ENCODE assay signal across 1 cellular context in the genomic region with DNA sequence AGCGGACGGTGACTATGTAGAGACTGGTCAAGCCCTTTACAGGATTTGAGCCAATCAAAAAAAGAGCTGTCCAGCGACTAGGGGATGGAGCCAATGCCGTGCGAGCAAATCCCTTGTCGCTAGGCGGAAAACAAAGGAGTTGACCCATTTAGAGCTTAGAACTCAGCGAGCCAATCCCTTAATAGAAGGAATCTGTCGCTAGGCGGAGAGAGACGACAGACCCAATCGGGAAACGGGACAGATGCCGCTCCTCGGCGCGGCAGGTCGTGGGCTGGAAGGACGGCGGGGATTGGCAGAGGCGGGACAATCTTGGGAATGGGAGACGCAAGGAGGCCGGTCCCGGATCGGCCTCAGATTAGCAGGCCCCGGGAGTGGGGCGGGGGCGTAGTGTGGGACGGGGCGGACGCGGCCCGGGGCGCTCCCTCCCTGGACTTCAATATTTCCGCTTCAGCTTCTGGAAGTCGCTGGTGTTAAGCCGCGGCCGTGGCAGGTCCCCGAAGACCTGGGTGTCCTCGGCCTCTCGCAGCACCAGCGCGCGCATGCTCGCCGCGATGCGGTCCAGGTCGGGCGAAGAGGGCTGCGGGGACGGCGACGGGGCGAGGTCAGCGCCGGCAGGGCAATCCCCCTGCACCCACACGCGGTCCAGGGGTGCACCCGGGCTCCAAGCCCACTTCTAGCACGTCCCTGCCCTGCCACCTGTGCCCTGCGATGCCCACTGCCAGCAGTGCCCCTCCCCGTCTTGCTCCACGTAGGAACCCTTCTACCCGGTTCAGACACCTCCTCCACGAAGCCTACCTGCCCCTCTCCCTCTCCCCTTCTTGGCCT.
TF ChIP-seq lines count a peak whose summit lies in the region.

No MANE protein-coding gene starts in this region.

TF ChIP-seq in HEK293, 187 proteins besides CTCF, POLR2A, EP300 and RAD21 (continued from another document and continues in another):
- TF ChIP-seq, protein P1, sequence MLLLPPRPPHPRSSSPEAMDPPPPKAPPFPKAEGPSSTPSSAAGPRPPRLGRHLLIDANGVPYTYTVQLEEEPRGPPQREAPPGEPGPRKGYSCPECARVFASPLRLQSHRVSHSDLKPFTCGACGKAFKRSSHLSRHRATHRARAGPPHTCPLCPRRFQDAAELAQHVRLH (tag by site-specific recombination; IDR thresholded peaks at IDR 0.05), result peak; percentile 94
- TF ChIP-seq ZXDB (tag by site-specific recombination; IDR thresholded peaks at IDR 0.05) (peak; percentile 49), ZBTB17 (tag by site-specific recombination; IDR thresholded peaks at IDR 0.05) (peak; percentile 40), ZNF16 (tag by site-specific recombination; IDR thresholded peaks at IDR 0.05; ENCODE audit: low read depth) (no peak), PRDM1 (tag by site-specific recombination; IDR thresholded peaks at IDR 0.05) (no peak), ZNF239 (tag by site-specific recombination; IDR thresholded peaks at IDR 0.05) (no peak), ZEB2 (tag by site-specific recombination; IDR thresholded peaks at IDR 0.05) (no peak), TRIM28 (IDR thresholded peaks at IDR 0.05; ENCODE audit: borderline replicate concordance, low read length) (no peak), ZNF138 (tag by site-specific recombination; IDR thresholded peaks at IDR 0.05; ENCODE audit: borderline replicate concordance) (no peak), KLF10 (tag by site-specific recombination; IDR thresholded peaks at IDR 0.05) (peak; percentile 79), ZNF560 (tag by site-specific recombination; IDR thresholded peaks at IDR 0.05; ENCODE audit: borderline replicate concordance) (no peak), ZNF24 (tag by site-specific recombination; IDR thresholded peaks at IDR 0.05) (0 out of 2 replicates have a peak, but pooled peaks have one; percentile 21), ZFP37 (tag by site-specific recombination; IDR thresholded peaks at IDR 0.05) (peak; percentile 93; the same call in 1 of the 2 replicates), ZNF112 (tag by site-specific recombination; IDR thresholded peaks at IDR 0.05) (no peak), ZNF530 (tag by site-specific recombination; IDR thresholded peaks at IDR 0.05; ENCODE audit: low read depth) (no peak), ZNF214 (tag by site-specific recombination; IDR thresholded peaks at IDR 0.05; ENCODE audit: borderline replicate concordance) (no peak), ZNF664 (tag by site-specific recombination; IDR thresholded peaks at IDR 0.05) (no peak), ZBTB8A (tag by site-specific recombination; IDR thresholded peaks at IDR 0.05) (peak; percentile 51; the same call in 1 of the 2 replicates), SETDB1 (IDR thresholded peaks at IDR 0.05; ENCODE audit: insufficient read length, low read length) (no peak), ZFP3 (tag by site-specific recombination; IDR thresholded peaks at IDR 0.05; ENCODE audit: low read depth) (no peak), SALL2 (tag by site-specific recombination; IDR thresholded peaks at IDR 0.05; ENCODE audit: borderline replicate concordance) (no peak), ZNF223 (tag by site-specific recombination; IDR thresholded peaks at IDR 0.05) (no peak), SP2 (tag by site-specific recombination; IDR thresholded peaks at IDR 0.05) (peak; percentile 97), ZNF514 (tag by site-specific recombination; IDR thresholded peaks at IDR 0.05) (no peak), ZNF404 (tag by site-specific recombination; IDR thresholded peaks at IDR 0.05) (no peak), GLIS2 (tag by site-specific recombination; IDR thresholded peaks at IDR 0.05) (no peak; the same call in 1 of the 2 replicates), MEIS1 (CRISPR knock-in tag; IDR thresholded peaks at IDR 0.05; ENCODE audit: borderline replicate concordance) (no peak), ZNF510 (tag by site-specific recombination; IDR thresholded peaks at IDR 0.05; ENCODE audit: insufficient replicate concordance) (no peak), ZNF133 (tag by site-specific recombination; IDR thresholded peaks at IDR 0.05) (no peak), KLF9 (tag by site-specific recombination; IDR thresholded peaks at IDR 0.05; ENCODE audit: low read depth) (peak; percentile 65; the same call in 1 of the 2 replicates), ZBTB48 (tag by site-specific recombination; IDR thresholded peaks at IDR 0.05) (no peak), ZNF132 (tag by site-specific recombination; IDR thresholded peaks at IDR 0.05; ENCODE audit: borderline replicate concordance) (no peak), ZNF555 (tag by site-specific recombination; conservative IDR thresholded peaks at IDR 0.05) (no peak), ZNF548 (tag by site-specific recombination; IDR thresholded peaks at IDR 0.05) (no peak), YY1 (tag by site-specific recombination; IDR thresholded peaks at IDR 0.05) (no peak), ZNF624 (tag by site-specific recombination; IDR thresholded peaks at IDR 0.05) (no peak), BCL11B (tag by site-specific recombination; IDR thresholded peaks at IDR 0.05; ENCODE audit: low read depth) (no peak; the same call in 1 of the 2 replicates), ZNF677 (tag by site-specific recombination; IDR thresholded peaks at IDR 0.05) (no peak)
- TF ChIP-seq, protein P2, sequence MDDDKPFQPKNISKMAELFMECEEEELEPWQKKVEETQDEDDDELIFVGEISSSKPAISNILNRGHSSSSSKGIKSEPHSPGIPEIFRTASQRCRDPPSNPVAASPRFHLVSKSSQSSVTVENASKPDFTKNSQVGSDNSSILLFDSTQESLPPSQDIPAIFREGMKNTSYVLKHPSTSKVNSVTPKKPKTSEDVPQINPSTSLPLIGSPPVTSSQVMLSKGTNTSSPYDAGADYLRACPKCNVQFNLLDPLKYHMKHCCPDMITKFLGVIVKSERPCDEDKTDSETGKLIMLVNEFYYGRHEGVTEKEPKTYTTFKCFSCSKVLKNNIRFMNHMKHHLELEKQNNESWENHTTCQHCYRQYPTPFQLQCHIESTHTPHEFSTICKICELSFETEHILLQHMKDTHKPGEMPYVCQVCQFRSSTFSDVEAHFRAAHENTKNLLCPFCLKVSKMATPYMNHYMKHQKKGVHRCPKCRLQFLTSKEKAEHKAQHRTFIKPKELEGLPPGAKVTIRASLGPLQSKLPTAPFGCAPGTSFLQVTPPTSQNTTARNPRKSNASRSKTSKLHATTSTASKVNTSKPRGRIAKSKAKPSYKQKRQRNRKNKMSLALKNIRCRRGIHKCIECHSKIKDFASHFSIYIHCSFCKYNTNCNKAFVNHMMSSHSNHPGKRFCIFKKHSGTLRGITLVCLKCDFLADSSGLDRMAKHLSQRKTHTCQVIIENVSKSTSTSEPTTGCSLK (tag by site-specific recombination; IDR thresholded peaks at IDR 0.05), result no peak
- TF ChIP-seq, protein P3, sequence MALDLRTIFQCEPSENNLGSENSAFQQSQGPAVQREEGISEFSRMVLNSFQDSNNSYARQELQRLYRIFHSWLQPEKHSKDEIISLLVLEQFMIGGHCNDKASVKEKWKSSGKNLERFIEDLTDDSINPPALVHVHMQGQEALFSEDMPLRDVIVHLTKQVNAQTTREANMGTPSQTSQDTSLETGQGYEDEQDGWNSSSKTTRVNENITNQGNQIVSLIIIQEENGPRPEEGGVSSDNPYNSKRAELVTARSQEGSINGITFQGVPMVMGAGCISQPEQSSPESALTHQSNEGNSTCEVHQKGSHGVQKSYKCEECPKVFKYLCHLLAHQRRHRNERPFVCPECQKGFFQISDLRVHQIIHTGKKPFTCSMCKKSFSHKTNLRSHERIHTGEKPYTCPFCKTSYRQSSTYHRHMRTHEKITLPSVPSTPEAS (tag by site-specific recombination; IDR thresholded peaks at IDR 0.05), result 0 out of 2 replicates have a peak, but pooled peaks have one; percentile 9
- TF ChIP-seq, protein P4, sequence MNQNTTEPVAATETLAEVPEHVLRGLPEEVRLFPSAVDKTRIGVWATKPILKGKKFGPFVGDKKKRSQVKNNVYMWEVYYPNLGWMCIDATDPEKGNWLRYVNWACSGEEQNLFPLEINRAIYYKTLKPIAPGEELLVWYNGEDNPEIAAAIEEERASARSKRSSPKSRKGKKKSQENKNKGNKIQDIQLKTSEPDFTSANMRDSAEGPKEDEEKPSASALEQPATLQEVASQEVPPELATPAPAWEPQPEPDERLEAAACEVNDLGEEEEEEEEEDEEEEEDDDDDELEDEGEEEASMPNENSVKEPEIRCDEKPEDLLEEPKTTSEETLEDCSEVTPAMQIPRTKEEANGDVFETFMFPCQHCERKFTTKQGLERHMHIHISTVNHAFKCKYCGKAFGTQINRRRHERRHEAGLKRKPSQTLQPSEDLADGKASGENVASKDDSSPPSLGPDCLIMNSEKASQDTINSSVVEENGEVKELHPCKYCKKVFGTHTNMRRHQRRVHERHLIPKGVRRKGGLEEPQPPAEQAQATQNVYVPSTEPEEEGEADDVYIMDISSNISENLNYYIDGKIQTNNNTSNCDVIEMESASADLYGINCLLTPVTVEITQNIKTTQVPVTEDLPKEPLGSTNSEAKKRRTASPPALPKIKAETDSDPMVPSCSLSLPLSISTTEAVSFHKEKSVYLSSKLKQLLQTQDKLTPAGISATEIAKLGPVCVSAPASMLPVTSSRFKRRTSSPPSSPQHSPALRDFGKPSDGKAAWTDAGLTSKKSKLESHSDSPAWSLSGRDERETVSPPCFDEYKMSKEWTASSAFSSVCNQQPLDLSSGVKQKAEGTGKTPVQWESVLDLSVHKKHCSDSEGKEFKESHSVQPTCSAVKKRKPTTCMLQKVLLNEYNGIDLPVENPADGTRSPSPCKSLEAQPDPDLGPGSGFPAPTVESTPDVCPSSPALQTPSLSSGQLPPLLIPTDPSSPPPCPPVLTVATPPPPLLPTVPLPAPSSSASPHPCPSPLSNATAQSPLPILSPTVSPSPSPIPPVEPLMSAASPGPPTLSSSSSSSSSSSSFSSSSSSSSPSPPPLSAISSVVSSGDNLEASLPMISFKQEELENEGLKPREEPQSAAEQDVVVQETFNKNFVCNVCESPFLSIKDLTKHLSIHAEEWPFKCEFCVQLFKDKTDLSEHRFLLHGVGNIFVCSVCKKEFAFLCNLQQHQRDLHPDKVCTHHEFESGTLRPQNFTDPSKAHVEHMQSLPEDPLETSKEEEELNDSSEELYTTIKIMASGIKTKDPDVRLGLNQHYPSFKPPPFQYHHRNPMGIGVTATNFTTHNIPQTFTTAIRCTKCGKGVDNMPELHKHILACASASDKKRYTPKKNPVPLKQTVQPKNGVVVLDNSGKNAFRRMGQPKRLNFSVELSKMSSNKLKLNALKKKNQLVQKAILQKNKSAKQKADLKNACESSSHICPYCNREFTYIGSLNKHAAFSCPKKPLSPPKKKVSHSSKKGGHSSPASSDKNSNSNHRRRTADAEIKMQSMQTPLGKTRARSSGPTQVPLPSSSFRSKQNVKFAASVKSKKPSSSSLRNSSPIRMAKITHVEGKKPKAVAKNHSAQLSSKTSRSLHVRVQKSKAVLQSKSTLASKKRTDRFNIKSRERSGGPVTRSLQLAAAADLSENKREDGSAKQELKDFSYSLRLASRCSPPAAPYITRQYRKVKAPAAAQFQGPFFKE (tag by site-specific recombination; IDR thresholded peaks at IDR 0.05; ENCODE audit: borderline replicate concordance), result no peak
- TF ChIP-seq, protein P5, sequence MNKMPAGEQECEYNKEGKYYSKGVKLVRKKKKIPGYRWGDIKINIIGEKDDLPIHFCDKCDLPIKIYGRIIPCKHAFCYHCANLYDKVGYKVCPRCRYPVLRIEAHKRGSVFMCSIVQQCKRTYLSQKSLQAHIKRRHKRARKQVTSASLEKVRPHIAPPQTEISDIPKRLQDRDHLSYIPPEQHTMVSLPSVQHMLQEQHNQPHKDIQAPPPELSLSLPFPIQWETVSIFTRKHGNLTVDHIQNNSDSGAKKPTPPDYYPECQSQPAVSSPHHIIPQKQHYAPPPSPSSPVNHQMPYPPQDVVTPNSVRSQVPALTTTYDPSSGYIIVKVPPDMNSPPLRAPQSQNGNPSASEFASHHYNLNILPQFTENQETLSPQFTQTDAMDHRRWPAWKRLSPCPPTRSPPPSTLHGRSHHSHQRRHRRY (tag by site-specific recombination; IDR thresholded peaks at IDR 0.05), result no peak
- TF ChIP-seq, protein P6, sequence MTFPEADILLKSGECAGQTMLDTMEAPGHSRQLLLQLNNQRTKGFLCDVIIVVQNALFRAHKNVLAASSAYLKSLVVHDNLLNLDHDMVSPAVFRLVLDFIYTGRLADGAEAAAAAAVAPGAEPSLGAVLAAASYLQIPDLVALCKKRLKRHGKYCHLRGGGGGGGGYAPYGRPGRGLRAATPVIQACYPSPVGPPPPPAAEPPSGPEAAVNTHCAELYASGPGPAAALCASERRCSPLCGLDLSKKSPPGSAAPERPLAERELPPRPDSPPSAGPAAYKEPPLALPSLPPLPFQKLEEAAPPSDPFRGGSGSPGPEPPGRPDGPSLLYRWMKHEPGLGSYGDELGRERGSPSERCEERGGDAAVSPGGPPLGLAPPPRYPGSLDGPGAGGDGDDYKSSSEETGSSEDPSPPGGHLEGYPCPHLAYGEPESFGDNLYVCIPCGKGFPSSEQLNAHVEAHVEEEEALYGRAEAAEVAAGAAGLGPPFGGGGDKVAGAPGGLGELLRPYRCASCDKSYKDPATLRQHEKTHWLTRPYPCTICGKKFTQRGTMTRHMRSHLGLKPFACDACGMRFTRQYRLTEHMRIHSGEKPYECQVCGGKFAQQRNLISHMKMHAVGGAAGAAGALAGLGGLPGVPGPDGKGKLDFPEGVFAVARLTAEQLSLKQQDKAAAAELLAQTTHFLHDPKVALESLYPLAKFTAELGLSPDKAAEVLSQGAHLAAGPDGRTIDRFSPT (tag by site-specific recombination; IDR thresholded peaks at IDR 0.05), result peak; percentile 87
- TF ChIP-seq, protein P7, sequence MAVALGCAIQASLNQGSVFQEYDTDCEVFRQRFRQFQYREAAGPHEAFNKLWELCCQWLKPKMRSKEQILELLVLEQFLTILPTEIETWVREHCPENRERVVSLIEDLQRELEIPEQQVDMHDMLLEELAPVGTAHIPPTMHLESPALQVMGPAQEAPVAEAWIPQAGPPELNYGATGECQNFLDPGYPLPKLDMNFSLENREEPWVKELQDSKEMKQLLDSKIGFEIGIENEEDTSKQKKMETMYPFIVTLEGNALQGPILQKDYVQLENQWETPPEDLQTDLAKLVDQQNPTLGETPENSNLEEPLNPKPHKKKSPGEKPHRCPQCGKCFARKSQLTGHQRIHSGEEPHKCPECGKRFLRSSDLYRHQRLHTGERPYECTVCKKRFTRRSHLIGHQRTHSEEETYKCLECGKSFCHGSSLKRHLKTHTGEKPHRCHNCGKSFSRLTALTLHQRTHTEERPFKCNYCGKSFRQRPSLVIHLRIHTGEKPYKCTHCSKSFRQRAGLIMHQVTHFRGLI (tag by site-specific recombination; IDR thresholded peaks at IDR 0.05), result no peak
- TF ChIP-seq, protein P8, sequence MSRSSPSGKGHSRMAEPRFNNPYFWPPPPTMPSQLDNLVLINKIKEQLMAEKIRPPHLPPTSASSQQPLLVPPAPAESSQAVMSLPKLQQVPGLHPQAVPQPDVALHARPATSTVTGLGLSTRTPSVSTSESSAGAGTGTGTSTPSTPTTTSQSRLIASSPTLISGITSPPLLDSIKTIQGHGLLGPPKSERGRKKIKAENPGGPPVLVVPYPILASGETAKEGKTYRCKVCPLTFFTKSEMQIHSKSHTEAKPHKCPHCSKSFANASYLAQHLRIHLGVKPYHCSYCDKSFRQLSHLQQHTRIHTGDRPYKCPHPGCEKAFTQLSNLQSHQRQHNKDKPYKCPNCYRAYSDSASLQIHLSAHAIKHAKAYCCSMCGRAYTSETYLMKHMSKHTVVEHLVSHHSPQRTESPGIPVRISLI (tag by site-specific recombination; IDR thresholded peaks at IDR 0.05), result no peak
